ENCODE assay signal across 8 cellular contexts in genomic region chr19:14479985-14480694, GRCh38.
DNase-seq lines count a peak whose midpoint lies in the region; ATAC-seq and TF ChIP-seq lines count a peak whose summit lies in the region.

No MANE protein-coding gene starts in this region.

- peak; percentile 85 for TF ChIP-seq CTCF in astrocyte of the cerebellum (IDR thresholded peaks at IDR 0.05; ENCODE audit: low read depth, low read length, missing control alignments)

- peak; percentile 39 for DNase-seq in SKM-1 (lab: John Stamatoyannopoulos, UW; ENCODE audit: unreplicated experiment)
- no peak for DNase-seq in SKM-1 treated with dmso at 0.1 percent for 144 hours (lab: John Stamatoyannopoulos, UW; ENCODE audit: unreplicated experiment)
- DNase-seq in T-helper 2 cell treated with Interferon-gamma antibody and Interleukin-4, amounts not matched to agents 5 μg/mL and 100 μg/mL, for 36 hours (ENCODE audit: low spot score), result peak; percentile 65
- DNase-seq in astrocyte of the cerebellum (ENCODE audit: low read depth), result no peak
- DNase-seq in islet precursor cell, result peak; percentile 90
- DNase-seq in stimulated activated CD4-positive, alpha-beta T cell treated with anti-CD3 and anti-CD28 coated beads, TNF-alpha, amount 100 ng/mL, for 48 hours (ENCODE audit: low read depth in 3 of 3), result peak; percentile 57 to 65 (median 60)

- H3K4me3 ChIP-seq in astrocyte of the cerebellum (ENCODE audit: low read depth, low read length), result no peak overlapping the region

- H3K36me3 Mint-ChIP-seq in T-helper 2 cell treated with Interferon-gamma antibody and Interleukin-4, amounts not matched to agents 5 μg/mL and 100 μg/mL, for 36 hours (ENCODE audit: low read depth), result peaks cover 4% of the 10 kb centered on the region

- in situ Hi-C loops in astrocyte of the cerebellum (cut with HindIII; ENCODE audit: low sequenced_read_pairs), result no loop called here

- H3K27ac Mint-ChIP-seq in T-helper 2 cell treated with Interferon-gamma antibody and Interleukin-4, amounts not matched to agents 5 μg/mL and 100 μg/mL, for 36 hours, result no peak overlapping the region

- H3K4me3 Mint-ChIP-seq in T-helper 2 cell treated with Interferon-gamma antibody and Interleukin-4, amounts not matched to agents 5 μg/mL and 100 μg/mL, for 36 hours, result no peak overlapping the region

- ATAC-seq in HG03520 (IDR thresholded peaks at IDR 0.05; ENCODE audit: unreplicated experiment) (no peak), HG03354 (IDR thresholded peaks at IDR 0.05; ENCODE audit: poor library complexity, severe bottlenecking, unreplicated experiment) (no peak)

- H3K4me1 Mint-ChIP-seq in T-helper 2 cell treated with Interferon-gamma antibody and Interleukin-4, amounts not matched to agents 5 μg/mL and 100 μg/mL, for 36 hours (ENCODE audit: low read depth), result peaks cover 11% of the 10 kb centered on the region

- H3K27me3 Mint-ChIP-seq in T-helper 2 cell treated with Interferon-gamma antibody and Interleukin-4, amounts not matched to agents 5 μg/mL and 100 μg/mL, for 36 hours (ENCODE audit: low read depth), result no peaks in the 10 kb centered on the region

- no peaks in the 10 kb centered on the region for H3K9me3 Mint-ChIP-seq in T-helper 2 cell treated with Interferon-gamma antibody and Interleukin-4, amounts not matched to agents 5 μg/mL and 100 μg/mL, for 36 hours

Comparison
In these comparisons a context has a peak if more than half of its experiments do, and no peak if none do; other contexts are left out.
1. DNase-seq: peak in SKM-1 (single experiment), T-helper 2 cell treated with Interferon-gamma antibody and Interleukin-4, amounts not matched to agents 5 μg/mL and 100 μg/mL, for 36 hours (single experiment), islet precursor cell (single experiment) and stimulated activated CD4-positive, alpha-beta T cell treated with anti-CD3 and anti-CD28 coated beads, TNF-alpha, amount 100 ng/mL, for 48 hours (3 of 3); none in SKM-1 treated with dmso at 0.1 percent for 144 hours (single experiment) and astrocyte of the cerebellum (single experiment).